ENCODE assay signal across 1 cellular context in the genomic region with DNA sequence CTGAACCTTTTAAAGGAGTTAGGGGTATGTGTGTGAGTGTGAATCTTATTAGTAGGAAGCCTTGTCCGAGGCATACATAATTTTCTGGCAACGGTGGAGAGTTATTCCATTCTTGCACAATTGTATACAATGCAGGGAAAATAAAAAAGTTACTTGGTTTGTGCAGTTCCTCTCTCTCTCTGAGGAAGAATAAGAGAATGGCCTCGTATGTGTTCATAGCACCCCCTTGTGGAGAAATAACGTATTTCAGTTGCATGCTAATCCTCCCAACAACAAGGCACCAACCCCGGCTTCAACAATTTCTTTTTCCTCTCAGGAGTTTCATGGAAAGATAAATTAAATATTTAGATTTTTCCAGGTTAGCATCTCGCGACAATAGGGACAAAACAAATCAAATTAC.
TF ChIP-seq lines count a peak whose summit lies in the region.

No MANE protein-coding gene starts in this region.

TF ChIP-seq in liver, 16 proteins besides CTCF, POLR2A, EP300 and RAD21:
- TF ChIP-seq REST (IDR thresholded peaks at IDR 0.05): no peak
- no peak for TF ChIP-seq NR2F2 (IDR thresholded peaks at IDR 0.05)
- no peak for TF ChIP-seq FOXA1 (IDR thresholded peaks at IDR 0.05)
- no peak for TF ChIP-seq GABPA (IDR thresholded peaks at IDR 0.05 in 1 of 2, conservative IDR thresholded peaks at IDR 0.05 in 1 of 2)
- TF ChIP-seq HNF4A (conservative IDR thresholded peaks at IDR 0.05): no peak
- no peak for TF ChIP-seq ZBTB33 (IDR thresholded peaks at IDR 0.05)
- TF ChIP-seq, protein P1, sequence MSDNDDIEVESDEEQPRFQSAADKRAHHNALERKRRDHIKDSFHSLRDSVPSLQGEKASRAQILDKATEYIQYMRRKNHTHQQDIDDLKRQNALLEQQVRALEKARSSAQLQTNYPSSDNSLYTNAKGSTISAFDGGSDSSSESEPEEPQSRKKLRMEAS (IDR thresholded peaks at IDR 0.05): no peak
- no peak for TF ChIP-seq JUND (IDR thresholded peaks at IDR 0.05)
- no peak for TF ChIP-seq HNF4G (IDR thresholded peaks at IDR 0.05)
- no peak for TF ChIP-seq YY1 (IDR thresholded peaks at IDR 0.05)
- TF ChIP-seq ATF3 (IDR thresholded peaks at IDR 0.05): no peak
- TF ChIP-seq EGR1 (IDR thresholded peaks at IDR 0.05; ENCODE audit: low read depth in 2 of 2): no peak
- no peak for TF ChIP-seq SP1 (IDR thresholded peaks at IDR 0.05)
- no peak for TF ChIP-seq FOXA2 (IDR thresholded peaks at IDR 0.05)
- no peak for TF ChIP-seq TAF1 (conservative IDR thresholded peaks at IDR 0.05)
